ENCODE assay signal across 8 cellular contexts in genomic region chr5:110738503-110738811, GRCh38. TPM values are rescaled to one million over a fixed set of nuclear protein-coding genes. Genes with fewer than 3 reads are reported as not detected.
DNase-seq lines count a peak whose midpoint lies in the region; FAIRE-seq and TF ChIP-seq lines count a peak whose summit lies in the region.

No MANE protein-coding gene starts in this region.

- peaks cover 9% of the 10 kb centered on the region for H3K4me1 ChIP-seq in mucosa of stomach (ENCODE audit: control insufficient read depth, insufficient read depth, low read length)

- H3K27ac ChIP-seq in dorsolateral prefrontal cortex = peak overlapping the region in 55 of 59 donors; percentile 7 to 94 (median 85)

- H3K36me3 ChIP-seq in mucosa of stomach (ENCODE audit: control insufficient read depth, insufficient read depth, low read length) = no peaks in the 10 kb centered on the region

- DNase-seq in NCI-H146 (lab: John Stamatoyannopoulos, UW) (peak; percentile 64), NCI-H146 treated with DMSO at 0.1 percent for 48 hours (lab: John Stamatoyannopoulos, UW; ENCODE audit: unreplicated experiment) (no peak), H54 (ENCODE audit: insufficient read length, low spot score) (peak; percentile 25), LNCaP clone FGC (ENCODE audit: low read depth) (no peak), dorsolateral prefrontal cortex (peak in 3 of 10 donors; percentile 36 to 59 (median 47)), KBM-7 (no peak), NCI-H524 treated with DMSO at 0.1 percent for 48 hours (lab: John Stamatoyannopoulos, UW) (no peak)

- FAIRE-seq in H54 (lab: Jason Lieb, UNC) = peak; percentile 15

- TF ChIP-seq CTCF in LNCaP clone FGC (IDR thresholded peaks at IDR 0.05; ENCODE audit: control insufficient read depth, extremely low read depth, insufficient read depth) = no peak
- no peak for TF ChIP-seq CTCF in dorsolateral prefrontal cortex (IDR thresholded peaks at IDR 0.05 in 54 of 56, conservative IDR thresholded peaks at IDR 0.05 in 2 of 56; ENCODE audit: low read depth in 1 of 56, partially characterized antibody in 56 of 56)

- in situ Hi-C loops in KBM-7 (cut with MboI; ENCODE audit: low pct_unique_long_range_greater_than_20kb, low sequenced_read_pairs) = no loop called here

- intact Hi-C loops in dorsolateral prefrontal cortex (cut with DNase I) = loop anchor here in 1 of 2 donors (5.0 to 10.0 kb wide), 2 partner anchors 354 to 1044 kb away; partner anchors contain the start of gene WDR36

- H3K9ac ChIP-seq in mucosa of stomach (ENCODE audit: low read length) = peak overlapping the region; percentile 75

- peak overlapping the region; percentile 90 for H3K4me3 ChIP-seq in LNCaP clone FGC (ENCODE audit: low read depth, low read length)
- peak overlapping the region; percentile 70 to 100 (median 95) for H3K4me3 ChIP-seq in dorsolateral prefrontal cortex
- peak overlapping the region; percentile 39 for H3K4me3 ChIP-seq in mucosa of stomach (ENCODE audit: low read length)

- H3K27me3 ChIP-seq in dorsolateral prefrontal cortex = no peaks in the 10 kb centered on the region
- no peaks in the 10 kb centered on the region for H3K27me3 ChIP-seq in mucosa of stomach (ENCODE audit: control insufficient read depth, insufficient read depth, low read length)

- TF ChIP-seq POLR2A in H54 (IDR thresholded peaks at IDR 0.05; ENCODE audit: low read depth, low read length) = no peak

- H3K9me3 ChIP-seq in mucosa of stomach (ENCODE audit: control insufficient read depth, low read length) = no peaks in the 10 kb centered on the region

RNA-seq across cellular contexts. Expression of gene SLC25A46, which starts 0.3 kb away (rescaled TPM):
- total RNA-seq in dorsolateral prefrontal cortex = 10 to 100 TPM; 35.6 to 89.0 (median 71.8) TPM

RNA-seq across cellular contexts. Expression of gene TMEM232, which starts 12.0 kb away (rescaled TPM):
- 10 to 100 TPM; 14.6 to 36.6 (median 25.0) TPM for total RNA-seq in dorsolateral prefrontal cortex

Comparison
In these comparisons a context has a peak if more than half of its experiments do, and no peak if none do; other contexts are left out.
1. DNase-seq: peak in NCI-H146 (single experiment) and H54 (single experiment); none in NCI-H146 treated with DMSO at 0.1 percent for 48 hours (single experiment), LNCaP clone FGC (single experiment), KBM-7 (single experiment) and NCI-H524 treated with DMSO at 0.1 percent for 48 hours (single experiment).
2. H3K4me3 ChIP-seq: peak in every context shown above with its lines; median percentile 95 in dorsolateral prefrontal cortex; 90 in LNCaP clone FGC; 39 in mucosa of stomach.